1 cellular context compared by ENCODE assay signal in genomic region chr15:78536134-78536533, GRCh38.
TF ChIP-seq lines count a peak whose summit lies in the region.

No MANE protein-coding gene starts in this region.

TF ChIP-seq in HEK293, 187 proteins besides CTCF, POLR2A, EP300 and RAD21 (continued from another document):
- TF ChIP-seq ZNF645 (tag by site-specific recombination; IDR thresholded peaks at IDR 0.05) (no peak), KLF9 (tag by site-specific recombination; IDR thresholded peaks at IDR 0.05; ENCODE audit: low read depth) (no peak), RBAK (tag by site-specific recombination; IDR thresholded peaks at IDR 0.05) (peak; percentile 84; the same call in 1 of the 2 replicates), PRDM2 (tag by site-specific recombination; IDR thresholded peaks at IDR 0.05; ENCODE audit: borderline replicate concordance) (no peak), ZBTB20 (tag by site-specific recombination; IDR thresholded peaks at IDR 0.05) (peak; percentile 57)
